3 cellular contexts compared by ENCODE assay signal in genomic region chr16:21289789-21290188, GRCh38. TPM values are rescaled to one million over a fixed set of nuclear protein-coding genes. Genes with fewer than 3 reads are reported as not detected.
"Had no signal": no experiment of that assay in that cellular context is flagged by ENCODE, and none has a peak within 500 bp of the region (broad histone marks: within the 10 kb centered on the region; RNA-seq: fewer than 3 reads in every experiment).

No MANE protein-coding gene starts in this region.

RNA-seq across cellular contexts. Expression of gene CRYM, which starts 11.7 kb away (rescaled TPM):
- total RNA-seq: HT1080, IMR-90 had no signal
- polyA plus RNA-seq: IgD-negative memory B cell, IMR-90 had no signal

RNA-seq across cellular contexts. Expression of gene ANKS4B, which starts 56.3 kb away (rescaled TPM):
- total RNA-seq: HT1080, IMR-90 had no signal
- polyA plus RNA-seq: IgD-negative memory B cell, IMR-90 had no signal
